Comparison of ENCODE assay signal across 9 cellular contexts in the genomic region with DNA sequence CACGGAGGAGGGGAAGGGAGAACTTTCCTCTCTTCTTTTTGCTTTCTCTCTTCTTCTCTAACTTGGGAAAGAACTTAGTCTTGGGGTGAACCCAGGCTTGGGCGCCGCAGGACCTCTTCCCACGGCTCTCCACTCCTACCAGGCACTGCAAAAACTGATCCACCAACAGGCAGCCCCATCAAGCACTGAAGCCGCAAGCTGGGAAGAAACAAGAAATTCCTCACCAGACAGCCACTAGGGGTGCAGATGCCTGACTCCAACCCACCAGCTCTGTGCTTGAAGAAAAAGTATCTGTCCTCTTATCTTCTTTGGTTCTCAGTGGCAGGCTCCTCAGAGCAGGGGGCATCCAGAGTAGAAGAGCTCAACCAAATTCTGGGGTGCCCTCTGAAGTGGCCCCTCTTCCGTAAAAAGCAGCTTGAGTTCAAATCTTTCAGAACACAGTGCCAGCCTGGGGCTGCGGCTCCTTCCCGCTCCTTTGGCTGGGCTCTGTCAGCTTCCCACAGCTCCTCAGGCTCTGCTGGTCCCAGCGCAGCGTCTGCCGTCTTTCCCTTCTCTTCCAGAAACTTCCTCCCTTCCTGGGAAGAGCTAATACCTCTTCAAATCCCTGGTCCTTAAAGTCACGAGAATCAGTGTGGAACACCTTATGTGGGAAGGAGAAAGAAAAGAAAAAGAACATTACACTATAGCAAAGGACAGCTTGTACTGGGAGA. TPM values are rescaled to one million over a fixed set of nuclear protein-coding genes. Genes with fewer than 3 reads are reported as not detected.
A peak's percentile ranks its signal among the peaks of the same experiment; 100 is the strongest.
DNase-seq lines count a peak whose midpoint lies in the region; TF ChIP-seq lines count a peak whose summit lies in the region.
"Had no signal": no experiment of that assay in that cellular context is flagged by ENCODE, and none has a peak within 500 bp of the region (broad histone marks: within the 10 kb centered on the region; RNA-seq: fewer than 3 reads in every experiment).

No MANE protein-coding gene starts in this region.

- TF ChIP-seq CTCF in BE2C (IDR thresholded peaks at IDR 0.05; ENCODE audit: low read depth, low read length) (peak; percentile 44), ascending aorta (IDR thresholded peaks at IDR 0.05) (peak in 1 of 3 experiments; percentile 34)

- H3K27ac ChIP-seq in ascending aorta, result peak overlapping the region; percentile 38 to 94
- H3K27ac ChIP-seq in layer of hippocampus (ENCODE audit: low read depth, low read length), result peak overlapping the region; percentile 94
- H3K27ac ChIP-seq: Peyer's patch had no signal

- no peak for DNase-seq in BE2C
- DNase-seq in H7, result peak; percentile 72
- DNase-seq in ascending aorta (ENCODE audit: low spot score in 2 of 2), result no peak
- no peak for DNase-seq in stimulated activated CD4-positive, alpha-beta T cell treated with anti-CD3 and anti-CD28 coated beads, Interleukin-15, amount 100 ng/mL, for 24 hours
- no peak for DNase-seq in NCI-H748 (lab: John Stamatoyannopoulos, UW; ENCODE audit: unreplicated experiment)
- no peak for DNase-seq in NCI-H2196 treated with DMSO at 0.1 percent for 48 hours (lab: John Stamatoyannopoulos, UW; ENCODE audit: unreplicated experiment)
- DNase-seq in cortex of kidney (lab: John Stamatoyannopoulos, UW), result no peak
- DNase-seq: Peyer's patch had no signal

- no peak overlapping the region for H3K4me3 ChIP-seq in BE2C (ENCODE audit: low read depth, low read length)
- H3K4me3 ChIP-seq in H7 (ENCODE audit: insufficient read depth, low read depth, low read length), result no peak overlapping the region
- H3K4me3 ChIP-seq in ascending aorta, result peak overlapping the region; percentile 94
- H3K4me3 ChIP-seq: Peyer's patch had no signal

- H3K36me3 ChIP-seq in BE2C (peaks cover 5% of the 10 kb centered on the region), H7 (replicated peaks; ENCODE audit: control insufficient read depth, insufficient read depth, low read length) (peaks cover 9% of the 10 kb centered on the region), ascending aorta (peaks cover 0 to 6% of the 10 kb centered on the region in 2 donors)
- H3K36me3 ChIP-seq: Peyer's patch had no signal

- H3K9me3 ChIP-seq in BE2C, result no peaks in the 10 kb centered on the region
- no peaks in the 10 kb centered on the region for H3K9me3 ChIP-seq in ascending aorta
- H3K9me3 ChIP-seq: Peyer's patch had no signal

- H3K4me1 ChIP-seq in BE2C (no peaks in the 10 kb centered on the region), ascending aorta (peaks cover 11 to 47% of the 10 kb centered on the region in 2 donors)

- H3K27me3 ChIP-seq in BE2C (0 out of 2 replicates have a peak, but pooled peaks cover 2% of the 10 kb centered on the region), H7 (ENCODE audit: control insufficient read depth, insufficient read depth, low read length) (peaks cover 8% of the 10 kb centered on the region), ascending aorta (no peaks in the 10 kb centered on the region), layer of hippocampus (ENCODE audit: control insufficient read depth, insufficient read depth, low read length) (no peaks in the 10 kb centered on the region)
- H3K27me3 ChIP-seq: Peyer's patch had no signal

- intact Hi-C loops in ascending aorta (cut with DNase I), result loop anchor here (5.0 kb wide), 2 partner anchors 167 to 297 kb away; no protein-coding TSS in a partner anchor

RNA-seq across cellular contexts. Expression of gene SLC41A1, which starts 2.4 kb away (rescaled TPM):
- polyA plus RNA-seq in BE2C (2012; ENCODE audit: insufficient read depth, insufficient read length, low read depth), result 13.4 TPM
- total RNA-seq in H7 (2014; rRNA removed; shearing (Covaris generic)), result 23.3 and 23.5 TPM in 2 replicates
- 28.8 TPM for total RNA-seq in ascending aorta

RNA-seq across cellular contexts. Expression of gene RAB29, which starts 35.3 kb away (rescaled TPM):
- polyA plus RNA-seq in BE2C (2012; ENCODE audit: insufficient read depth, insufficient read length, low read depth), result 11.6 TPM
- 7.6 and 10.7 TPM in 2 replicates for total RNA-seq in H7 (2014; rRNA removed; shearing (Covaris generic))
- total RNA-seq in ascending aorta, result 18.0 TPM

RNA-seq across cellular contexts. Expression of gene PM20D1, which starts 39.3 kb away (rescaled TPM):
- polyA plus RNA-seq in BE2C (2012; ENCODE audit: insufficient read depth, insufficient read length, low read depth), result 0.49 TPM
- total RNA-seq in H7 (2014; rRNA removed; shearing (Covaris generic)), result not detected in 2 replicates
- total RNA-seq in ascending aorta, result not detected
- total RNA-seq: Peyer's patch had no signal

Comparison
In these comparisons a context has a peak if more than half of its experiments do, and no peak if none do; other contexts are left out.
1. H3K4me3 ChIP-seq: peak in ascending aorta (2 of 2); none in BE2C (single experiment) and H7 (single experiment).